11 cellular contexts compared by ENCODE assay signal in the genomic region with DNA sequence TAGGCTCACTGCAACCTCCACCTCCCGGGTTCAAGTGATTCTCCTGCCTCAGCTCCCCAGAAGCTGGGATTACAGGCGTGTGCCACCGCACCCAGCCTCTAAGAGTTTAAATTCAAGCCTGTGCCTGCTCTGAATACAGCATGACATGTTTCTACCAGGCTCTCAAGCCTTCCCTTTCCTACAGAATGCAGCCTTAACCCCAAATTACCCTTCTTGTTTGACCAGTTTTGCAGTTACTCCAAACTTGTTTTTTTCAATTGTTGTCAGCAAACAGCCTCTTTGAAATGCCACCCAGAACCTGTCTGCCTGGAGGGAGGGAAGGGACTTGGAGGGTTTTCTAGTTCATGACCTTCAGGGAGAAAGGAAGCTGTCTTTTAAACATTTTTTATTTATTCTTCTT. TPM values are rescaled to one million over a fixed set of nuclear protein-coding genes. Genes with fewer than 3 reads are reported as not detected.
DNase-seq lines count a peak whose midpoint lies in the region; ATAC-seq and TF ChIP-seq lines count a peak whose summit lies in the region.
"Had no signal": no experiment of that assay in that cellular context is flagged by ENCODE, and none has a peak within 500 bp of the region (broad histone marks: within the 10 kb centered on the region; RNA-seq: fewer than 3 reads in every experiment).

No MANE protein-coding gene starts in this region.

- H3K27me3 ChIP-seq in lower lobe of right lung (ENCODE audit: low read depth): no peaks in the 10 kb centered on the region
- H3K27me3 ChIP-seq in upper lobe of left lung: no peaks in the 10 kb centered on the region

- TF ChIP-seq CTCF in lower lobe of right lung (IDR thresholded peaks at IDR 0.05) (no peak), upper lobe of left lung (IDR thresholded peaks at IDR 0.05) (no peak)

- peaks cover 22% of the 10 kb centered on the region for H3K4me1 Mint-ChIP-seq in activated T-cell treated with anti-CD3 and anti-CD28 coated beads, Interleukin-2, amount 50 U/mL, for 24 hours (ENCODE audit: low read depth)

- in situ Hi-C loops in T47D (cut with HindIII; ENCODE audit: low pct_unique_long_range_greater_than_20kb, low sequenced_read_pairs): no loop called here

- WGBS in upper lobe of left lung, 2 donors: 35 to 39% methylated on average over 3 of the region's 3 CpGs

- no peaks in the 10 kb centered on the region for H3K9me3 Mint-ChIP-seq in activated T-cell treated with anti-CD3 and anti-CD28 coated beads, Interleukin-2, amount 50 U/mL, for 24 hours

- peaks cover 11% of the 10 kb centered on the region for H3K36me3 ChIP-seq in lower lobe of right lung
- H3K36me3 ChIP-seq in upper lobe of left lung: peaks cover 0 to 10% (median 5%) of the 10 kb centered on the region in 4 donors

- intact Hi-C loops in lower lobe of right lung (cut with DNase I): no loop called here

- no peaks in the 10 kb centered on the region for H3K9me3 ChIP-seq in lower lobe of right lung
- H3K9me3 ChIP-seq in upper lobe of left lung: no peaks in the 10 kb centered on the region

- no peak for TF ChIP-seq POLR2A in upper lobe of left lung (IDR thresholded peaks at IDR 0.05)

- no peak for TF ChIP-seq EP300 in upper lobe of left lung (IDR thresholded peaks at IDR 0.05)

- H3K27ac Mint-ChIP-seq in activated T-cell treated with anti-CD3 and anti-CD28 coated beads, Interleukin-2, amount 50 U/mL, for 24 hours: peak overlapping the region; percentile 67
- H3K27ac Mint-ChIP-seq: activated CD4-positive, alpha-beta T cell treated with anti-CD3 and anti-CD28 coated beads for 36 hours had no signal

- peak overlapping the region; percentile 76 for H3K27ac ChIP-seq in lower lobe of right lung
- H3K27ac ChIP-seq in upper lobe of left lung: peak overlapping the region; percentile 65 to 81 (median 75)
- H3K27ac ChIP-seq: SK-N-MC had no signal

- peaks cover 16% of the 10 kb centered on the region for H3K36me3 Mint-ChIP-seq in activated T-cell treated with anti-CD3 and anti-CD28 coated beads, Interleukin-2, amount 50 U/mL, for 24 hours (ENCODE audit: low read depth)

- no peak overlapping the region for H3K4me3 ChIP-seq in lower lobe of right lung
- no peak overlapping the region for H3K4me3 ChIP-seq in upper lobe of left lung
- H3K4me3 ChIP-seq: SK-N-MC had no signal

- DNase-seq in activated T-cell treated with anti-CD3 and anti-CD28 coated beads, Interleukin-2, amount 50 U/mL, for 24 hours: no peak
- DNase-seq in activated T-cell treated with anti-CD3 and anti-CD28 coated beads, Interleukin-2, amount 50 U/mL, for 48 hours: no peak
- DNase-seq in T47D (ENCODE audit: low read depth in 1 of 2, low spot score in 1 of 2): peak; percentile 74 to 96
- DNase-seq in lower lobe of right lung: no peak
- peak in 1 of 2 donors; percentile 46 for DNase-seq in upper lobe of left lung
- no peak for DNase-seq in NCI-H187 treated with DMSO at 0.1 percent for 48 hours (lab: John Stamatoyannopoulos, UW)
- DNase-seq: activated CD4-positive, alpha-beta T cell treated with anti-CD3 and anti-CD28 coated beads for 36 hours; NCI-H526 had no signal

- H3K27me3 Mint-ChIP-seq in activated T-cell treated with anti-CD3 and anti-CD28 coated beads, Interleukin-2, amount 50 U/mL, for 24 hours: no peaks in the 10 kb centered on the region
- H3K27me3 Mint-ChIP-seq: activated CD4-positive, alpha-beta T cell treated with anti-CD3 and anti-CD28 coated beads for 36 hours had no signal

- peaks cover 33% of the 10 kb centered on the region for H3K4me1 ChIP-seq in lower lobe of right lung
- H3K4me1 ChIP-seq in upper lobe of left lung: peaks cover 24 to 40% (median 37%) of the 10 kb centered on the region in 4 donors

- ATAC-seq in lower lobe of right lung (peak; percentile 83 to 84), upper lobe of left lung (ENCODE audit: low FRiP score in 2 of 2) (peak; percentile 33 to 85), HG02759 (IDR thresholded peaks at IDR 0.05; ENCODE audit: unreplicated experiment) (no peak), GM21717 (IDR thresholded peaks at IDR 0.05; ENCODE audit: unreplicated experiment) (no peak)
- ATAC-seq: activated CD4-positive, alpha-beta T cell treated with anti-CD3 and anti-CD28 coated beads for 36 hours had no signal

- no peak overlapping the region for H3K4me3 Mint-ChIP-seq in activated T-cell treated with anti-CD3 and anti-CD28 coated beads, Interleukin-2, amount 50 U/mL, for 24 hours
- H3K4me3 Mint-ChIP-seq: activated CD4-positive, alpha-beta T cell treated with anti-CD3 and anti-CD28 coated beads for 36 hours had no signal

RNA-seq across cellular contexts. Expression of gene GLTP, which starts 15.4 kb away (rescaled TPM):
- total RNA-seq in lower lobe of right lung: 45.3 TPM
- 10 to 100 TPM; 24.7 to 59.7 (median 46.6) TPM for total RNA-seq in upper lobe of left lung

RNA-seq across cellular contexts. Expression of gene TRPV4, which starts 31.7 kb away (rescaled TPM):
- total RNA-seq in lower lobe of right lung: 7.7 TPM
- total RNA-seq in upper lobe of left lung: 1 to 10 TPM; 2.2 to 9.7 (median 5.4) TPM
- total RNA-seq: activated CD4-positive, alpha-beta T cell treated with anti-CD3 and anti-CD28 coated beads for 36 hours had no signal

RNA-seq across cellular contexts. Expression of gene TCHP, which starts 35.2 kb away (rescaled TPM):
- total RNA-seq in lower lobe of right lung (16.8 TPM), upper lobe of left lung (10 to 100 TPM; 10.5 to 90.1 (median 29.7) TPM)

Comparison
In these comparisons a context has a peak if more than half of its experiments do, and no peak if none do; other contexts are left out.
1. DNase-seq: peak in T47D (2 of 2); none in activated T-cell treated with anti-CD3 and anti-CD28 coated beads, Interleukin-2, amount 50 U/mL, for 24 hours (single experiment), activated T-cell treated with anti-CD3 and anti-CD28 coated beads, Interleukin-2, amount 50 U/mL, for 48 hours (0 of 2), lower lobe of right lung (single experiment) and NCI-H187 treated with DMSO at 0.1 percent for 48 hours (single experiment).
2. ATAC-seq: peak in lower lobe of right lung (2 of 2) and upper lobe of left lung (2 of 2); none in HG02759 (single experiment) and GM21717 (single experiment).